ENCODE assay signal across 13 cellular contexts in the genomic region with DNA sequence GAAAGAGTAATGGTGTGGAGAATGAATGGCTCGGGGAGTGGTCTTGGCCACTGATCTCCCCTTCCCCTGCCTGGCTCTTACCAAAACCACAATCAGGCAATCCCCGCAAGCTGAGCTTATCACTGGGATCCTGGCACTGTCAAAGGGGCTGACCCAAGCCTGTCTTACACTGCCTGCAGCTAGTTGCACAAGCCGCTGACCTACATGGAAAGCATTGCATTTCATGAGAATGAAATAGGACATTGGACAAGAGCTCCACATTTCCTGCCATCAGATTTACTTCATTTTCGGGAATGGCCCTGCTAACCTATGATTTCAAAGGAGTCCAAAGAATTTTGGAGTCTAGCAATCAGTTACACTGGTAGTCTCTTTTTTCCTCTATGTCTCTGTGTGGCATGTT.
"Had no signal": no experiment of that assay in that cellular context is flagged by ENCODE, and none has a peak within 500 bp of the region (broad histone marks: within the 10 kb centered on the region; RNA-seq: fewer than 3 reads in every experiment).

No MANE protein-coding gene starts in this region.

- H3K4me2 ChIP-seq: hepatocyte, smooth muscle cell had no signal

- DNase-seq: activated CD4-positive, alpha-beta T cell treated with anti-CD3 and anti-CD28 coated beads, Interleukin-2, amount 50 U/mL, for 4 hours; activated CD4-positive, CD25-positive, alpha-beta regulatory T cell treated with anti-CD3 and anti-CD28 coated beads, Interleukin-2, amount 50 U/mL, for 72 hours; activated naive CD4-positive, alpha-beta T cell treated with Interleukin-2 at 50 U/mL for 16 hours; activated T-cell treated with anti-CD3 and anti-CD28 coated beads for 4 hours; kidney; midbrain; naive B cell; pancreas; stimulated activated naive CD8-positive, alpha-beta T cell treated with anti-CD3 and anti-CD28 coated beads, Interleukin-15, Interleukin-2, amounts not matched to agents 100 U/mL and 50 U/mL, for 24 hours had no signal

- H3K36me3 ChIP-seq: pancreas had no signal

- H2AFZ ChIP-seq: hepatocyte had no signal

- H3K27ac ChIP-seq: hepatocyte, pancreas had no signal

- FAIRE-seq: kidney, pancreas had no signal

- ATAC-seq: esophagus mucosa; stimulated activated naive CD8-positive, alpha-beta T cell treated with anti-CD3 and anti-CD28 coated beads, Interleukin-15, Interleukin-2, amounts not matched to agents 100 U/mL and 50 U/mL, for 24 hours had no signal

- H3K9me3 ChIP-seq: pancreas had no signal

- H3K4me1 ChIP-seq: pancreas had no signal

- H3K4me3 ChIP-seq: coronary artery, hepatocyte, pancreas, smooth muscle cell had no signal

- H3K27me3 ChIP-seq: hepatocyte, pancreas had no signal

- H3K79me2 ChIP-seq: hepatocyte had no signal
